ENCODE assay signal across 37 cellular contexts in the genomic region with DNA sequence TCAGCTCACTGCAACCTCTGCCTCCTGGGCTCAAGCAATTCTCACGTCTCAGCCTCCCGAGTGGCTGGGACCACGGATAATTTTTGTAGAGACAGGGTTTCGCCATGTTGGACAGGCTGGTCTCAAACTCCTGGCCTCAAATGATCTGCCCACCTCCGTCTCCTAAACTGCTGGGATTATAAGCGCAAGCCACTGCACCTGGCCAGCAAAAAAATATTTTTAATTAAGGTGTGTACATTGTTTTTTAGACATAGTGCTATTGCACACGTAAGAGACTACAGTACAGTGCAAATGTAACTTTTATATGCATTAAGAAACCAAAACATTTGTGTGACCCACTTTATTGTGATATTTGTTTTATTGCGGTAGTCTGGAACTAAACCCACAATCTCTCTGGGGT. TPM values are rescaled to one million over a fixed set of nuclear protein-coding genes. Genes with fewer than 3 reads are reported as not detected.
"Had no signal": no experiment of that assay in that cellular context is flagged by ENCODE, and none has a peak within 500 bp of the region (broad histone marks: within the 10 kb centered on the region; RNA-seq: fewer than 3 reads in every experiment).

No MANE protein-coding gene starts in this region.

- FAIRE-seq: astrocyte, bronchial epithelial cell had no signal

- H3K36me3 ChIP-seq: adrenal gland, ascending aorta, brain microvascular endothelial cell, breast epithelium, cardiac muscle cell had no signal

- H3K4me1 ChIP-seq: adrenal gland, ascending aorta, body of pancreas, breast epithelium had no signal

- H3K27ac ChIP-seq: adrenal gland, ascending aorta, body of pancreas, brain microvascular endothelial cell, breast epithelium, cardiac muscle cell had no signal

- DNase-seq: activated effector memory CD4-positive, alpha-beta T cell treated with anti-CD3 and anti-CD28 coated beads, Interleukin-2, amount 50 U/mL, for 16 hours; activated effector memory CD4-positive, alpha-beta T cell treated with Interleukin-2 at 50 U/mL for 16 hours; activated gamma-delta T cell; activated gamma-delta T cell treated with Interleukin-2 at 50 U/mL for 16 hours; activated naive CD4-positive, alpha-beta T cell; activated naive CD4-positive, alpha-beta T cell treated with anti-CD3 and anti-CD28 coated beads for 36 hours; activated naive CD4-positive, alpha-beta T cell treated with anti-CD3 and anti-CD28 coated beads, Interleukin-2, amount 10 ng/mL, durations not matched to agents 7 days and 5 days; activated naive CD4-positive, alpha-beta T cell treated with anti-CD3 and anti-CD28 coated beads, Interleukin-2, amount 50 U/mL, for 16 hours; activated naive CD4-positive, alpha-beta T cell treated with Interleukin-2 at 50 U/mL for 16 hours; activated naive CD8-positive, alpha-beta T cell treated with anti-CD3 and anti-CD28 coated beads for 36 hours; activated naive CD8-positive, alpha-beta T cell treated with anti-CD3 and anti-CD28 coated beads, Interleukin-2, amount 10 ng/mL, durations not matched to agents 7 days and 5 days; activated naive CD8-positive, alpha-beta T cell treated with anti-CD3 and anti-CD28 coated beads, Interleukin-2, amount 50 U/mL, for 24 hours; activated T-cell treated with anti-CD3 and anti-CD28 coated beads, Interleukin-2, amount 50 U/mL, for 24 hours; activated T-cell treated with anti-CD3 and anti-CD28 coated beads, Interleukin-2, amount 50 U/mL, for 4 hours; activated T-cell treated with anti-CD3 and anti-CD28 coated beads, Interleukin-2, amount 50 U/mL, for 48 hours; activated T-cell treated with anti-CD3 and anti-CD28 coated beads, Interleukin-2, amount 50 U/mL, for 72 hours; adrenal gland; amniotic stem cell; amygdala; anterior cingulate cortex; aorta; body of pancreas; brain microvascular endothelial cell; caudate nucleus; central memory CD4-positive, alpha-beta T cell; cerebellar nuclear complex had no signal

- H3K4me3 ChIP-seq: adrenal gland, ascending aorta, body of pancreas, breast epithelium, cardiac muscle cell had no signal

- H3K9me3 ChIP-seq: adrenal gland, ascending aorta, body of pancreas had no signal

- H3K27me3 ChIP-seq: adrenal gland, ascending aorta, body of pancreas, brain microvascular endothelial cell, breast epithelium, cardiac muscle cell had no signal

- ATAC-seq: activated naive CD4-positive, alpha-beta T cell treated with anti-CD3 and anti-CD28 coated beads, Interleukin-2, amount 50 U/mL, for 72 hours; activated naive CD8-positive, alpha-beta T cell treated with anti-CD3 and anti-CD28 coated beads, Interleukin-2, amount 50 U/mL, for 24 hours; activated T-cell treated with anti-CD3 and anti-CD28 coated beads, Interleukin-2, amount 50 U/mL, for 4 hours; activated T-cell treated with anti-CD3 and anti-CD28 coated beads, Interleukin-2, amount 50 U/mL, for 72 hours; activated T-helper 17 cell treated with anti-CD3 and anti-CD28 coated beads, Interleukin-2, amount 50 U/mL, for 72 hours; body of pancreas had no signal

RNA-seq across cellular contexts. Expression of a gene that starts 49.0 kb away (rescaled TPM):
- total RNA-seq: activated naive CD4-positive, alpha-beta T cell treated with anti-CD3 and anti-CD28 coated beads for 36 hours; activated naive CD4-positive, alpha-beta T cell treated with anti-CD3 and anti-CD28 coated beads, Interleukin-2, amount 50 U/mL, for 72 hours; activated naive CD8-positive, alpha-beta T cell treated with anti-CD3 and anti-CD28 coated beads for 36 hours; activated naive CD8-positive, alpha-beta T cell treated with anti-CD3 and anti-CD28 coated beads, Interleukin-2, amount 10 ng/mL, durations not matched to agents 7 days and 5 days; activated T-cell treated with anti-CD3 and anti-CD28 coated beads, Interleukin-2, amount 50 U/mL, for 4 hours; activated T-cell treated with anti-CD3 and anti-CD28 coated beads, Interleukin-2, amount 50 U/mL, for 72 hours; activated T-helper 17 cell treated with anti-CD3 and anti-CD28 coated beads, Interleukin-2, amount 50 U/mL, for 72 hours; activated T-helper 2 cell treated with anti-CD3 and anti-CD28 coated beads, Interferon-gamma antibody, Interleukin-2, Interleukin-4, amounts not matched to agents 10 μg/mL and 5 μg/mL and 100 μg/mL, durations not matched to agents 14 hours and 24 hours and 36 hours; adrenal gland; aorta; ascending aorta; astrocyte; breast epithelium; bronchial epithelial cell; cardiac muscle cell; cardiac septum; cerebellum; chondrocyte had no signal
- polyA plus RNA-seq: cardiac muscle cell had no signal
